Comparison of ENCODE assay signal across 21 cellular contexts in the genomic region with DNA sequence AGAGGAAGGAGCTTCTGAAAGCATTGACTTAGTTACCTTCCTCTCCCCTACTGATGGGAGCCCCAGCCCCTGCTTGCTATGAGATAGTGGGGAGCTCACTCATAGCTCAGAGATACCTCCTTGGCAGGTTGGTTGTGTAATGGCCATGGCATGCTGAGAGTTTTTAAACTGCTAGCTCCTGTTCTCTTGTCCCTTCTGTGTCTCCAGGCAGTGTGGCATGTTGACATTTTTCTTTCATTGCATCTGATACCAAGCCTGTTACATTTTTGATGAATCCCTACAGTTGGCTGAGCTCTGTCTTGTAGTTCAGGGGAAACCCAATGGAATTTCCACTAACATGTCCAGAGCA. TPM values are rescaled to one million over a fixed set of nuclear protein-coding genes. Genes with fewer than 3 reads are reported as not detected.
DNase-seq lines count a peak whose midpoint lies in the region; ATAC-seq and TF ChIP-seq lines count a peak whose summit lies in the region.
"Had no signal": no experiment of that assay in that cellular context is flagged by ENCODE, and none has a peak within 500 bp of the region (broad histone marks: within the 10 kb centered on the region; RNA-seq: fewer than 3 reads in every experiment).

No MANE protein-coding gene starts in this region.

- H3K4me1 ChIP-seq in foreskin keratinocyte (peaks cover 30% of the 10 kb centered on the region), parathyroid adenoma (peaks cover 2% of the 10 kb centered on the region)
- H3K4me1 ChIP-seq: gastrocnemius medialis had no signal

- peak overlapping the region; percentile 58 for H2AFZ ChIP-seq in parathyroid adenoma

- no peak overlapping the region for H3K9ac ChIP-seq in parathyroid adenoma

- H3K27me3 Mint-ChIP-seq in WTC11 (ENCODE audit: low read depth), result peaks cover 13% of the 10 kb centered on the region

- H3K4me3 Mint-ChIP-seq in WTC11, result no peak overlapping the region
- H3K4me3 Mint-ChIP-seq: activated CD4-positive, alpha-beta T cell treated with anti-CD3 and anti-CD28 coated beads, Interleukin-2, amount 10 ng/mL, durations not matched to agents 24 days and 14 days; activated naive CD4-positive, alpha-beta T cell treated with anti-CD3 and anti-CD28 coated beads, Interleukin-2, amount 10 ng/mL, durations not matched to agents 7 days and 5 days; activated T-cell treated with anti-CD3 and anti-CD28 coated beads, Interleukin-2, amount 50 U/mL, for 72 hours; HFFc6; natural killer cell treated with Interleukin-12 subunit alpha and Interleukin-12 subunit beta and Interleukin-15 and Interleukin-18, amount 100 ng/mL, for 72 hours; stimulated activated effector memory CD8-positive, alpha-beta T cell treated with anti-CD3 and anti-CD28 coated beads, Interleukin-12 subunit alpha, Interleukin-12 subunit beta, amount 100 ng/mL, for 72 hours had no signal

- H3K4me1 Mint-ChIP-seq in WTC11, result peaks cover 33% of the 10 kb centered on the region
- H3K4me1 Mint-ChIP-seq: activated CD4-positive, alpha-beta T cell treated with anti-CD3 and anti-CD28 coated beads, Interleukin-2, amount 10 ng/mL, durations not matched to agents 24 days and 14 days; activated naive CD4-positive, alpha-beta T cell treated with anti-CD3 and anti-CD28 coated beads, Interleukin-2, amount 10 ng/mL, durations not matched to agents 7 days and 5 days; stimulated activated effector memory CD8-positive, alpha-beta T cell treated with anti-CD3 and anti-CD28 coated beads, Interleukin-12 subunit alpha, Interleukin-12 subunit beta, amount 100 ng/mL, for 72 hours had no signal

- H3K27ac Mint-ChIP-seq in WTC11, result peak overlapping the region; percentile 89
- H3K27ac Mint-ChIP-seq: activated CD4-positive, alpha-beta T cell treated with anti-CD3 and anti-CD28 coated beads, Interleukin-2, amount 10 ng/mL, durations not matched to agents 24 days and 14 days; activated naive CD4-positive, alpha-beta T cell treated with anti-CD3 and anti-CD28 coated beads, Interleukin-2, amount 10 ng/mL, durations not matched to agents 7 days and 5 days; activated T-cell treated with anti-CD3 and anti-CD28 coated beads, Interleukin-2, amount 50 U/mL, for 72 hours; HFFc6; natural killer cell treated with Interleukin-12 subunit alpha and Interleukin-12 subunit beta and Interleukin-15 and Interleukin-18, amount 100 ng/mL, for 72 hours; stimulated activated effector memory CD8-positive, alpha-beta T cell treated with anti-CD3 and anti-CD28 coated beads, Interleukin-12 subunit alpha, Interleukin-12 subunit beta, amount 100 ng/mL, for 72 hours had no signal

- H3K36me3 ChIP-seq in parathyroid adenoma (ENCODE audit: control insufficient read depth, insufficient read depth, low read length), result no peaks in the 10 kb centered on the region
- H3K36me3 ChIP-seq: gastrocnemius medialis had no signal

- H3K36me3 Mint-ChIP-seq in WTC11, result no peaks in the 10 kb centered on the region
- H3K36me3 Mint-ChIP-seq: activated naive CD4-positive, alpha-beta T cell treated with anti-CD3 and anti-CD28 coated beads, Interleukin-2, amount 10 ng/mL, durations not matched to agents 7 days and 5 days; natural killer cell treated with Interleukin-12 subunit alpha and Interleukin-12 subunit beta and Interleukin-15 and Interleukin-18, amount 100 ng/mL, for 72 hours; stimulated activated effector memory CD8-positive, alpha-beta T cell treated with anti-CD3 and anti-CD28 coated beads, Interleukin-12 subunit alpha, Interleukin-12 subunit beta, amount 100 ng/mL, for 72 hours had no signal

- H3K27me3 ChIP-seq in foreskin keratinocyte (no peaks in the 10 kb centered on the region), parathyroid adenoma (ENCODE audit: control insufficient read depth, insufficient read depth, low read length) (no peaks in the 10 kb centered on the region)
- H3K27me3 ChIP-seq: gastrocnemius medialis had no signal

- CTCF ChIA-PET in WTC11 (lab: Charles Lee), result interaction anchor here (0.6 to 2.3 kb wide), 6 partner anchors 11 to 421 kb away, joined by 3 to 28 read pairs (median 5); no protein-coding TSS in a partner anchor

- H3K9me3 ChIP-seq in parathyroid adenoma (ENCODE audit: control insufficient read depth, low read length), result no peaks in the 10 kb centered on the region
- H3K9me3 ChIP-seq: gastrocnemius medialis had no signal

- ATAC-seq in WTC11 (peak; percentile 50), foreskin keratinocyte (peak; percentile 33), HG03159 (IDR thresholded peaks at IDR 0.05; ENCODE audit: unreplicated experiment) (no peak)
- ATAC-seq: activated T-cell treated with anti-CD3 and anti-CD28 coated beads, Interleukin-2, amount 50 U/mL, for 72 hours; gastrocnemius medialis; GM12878; natural killer cell treated with Interleukin-12 subunit alpha and Interleukin-12 subunit beta and Interleukin-15 and Interleukin-18, amount 100 ng/mL, for 72 hours; Panc1; stimulated activated effector memory CD8-positive, alpha-beta T cell treated with anti-CD3 and anti-CD28 coated beads, Interleukin-12 subunit alpha, Interleukin-12 subunit beta, amount 100 ng/mL, for 72 hours had no signal

- TF ChIP-seq CTCF in WTC11 (IDR thresholded peaks at IDR 0.05), result no peak
- TF ChIP-seq CTCF in foreskin keratinocyte (conservative IDR thresholded peaks at IDR 0.05), result no peak
- TF ChIP-seq CTCF in parathyroid adenoma (IDR thresholded peaks at IDR 0.05), result no peak

- DNase-seq in WTC11 (ENCODE audit: low spot score) (no peak), foreskin keratinocyte (peak in 1 of 2 donors; percentile 23), NCI-H2107 treated with DMSO at 0.1 percent for 48 hours (lab: John Stamatoyannopoulos, UW; ENCODE audit: unreplicated experiment) (no peak), midbrain (lab: John Stamatoyannopoulos, UW) (no peak), HCEC 1CT (no peak)
- DNase-seq: activated CD4-positive, alpha-beta T cell treated with anti-CD3 and anti-CD28 coated beads, Interleukin-2, amount 10 ng/mL, durations not matched to agents 24 days and 14 days; activated naive CD4-positive, alpha-beta T cell treated with anti-CD3 and anti-CD28 coated beads, Interleukin-2, amount 10 ng/mL, durations not matched to agents 7 days and 5 days; activated T-cell treated with anti-CD3 and anti-CD28 coated beads, Interleukin-2, amount 50 U/mL, for 72 hours; central memory CD4-positive, alpha-beta T cell; dorsolateral prefrontal cortex; erythroblast; gastrocnemius medialis; HFFc6; NCI-H446 treated with DMSO at 0.1 percent for 48 hours; stimulated activated CD4-positive, alpha-beta T cell treated with anti-CD3 and anti-CD28 coated beads, Interleukin-2, amount 100 ng/mL, for 24 hours had no signal

- no peak overlapping the region for H3K4me3 ChIP-seq in parathyroid adenoma (ENCODE audit: low read depth, low read length)
- H3K4me3 ChIP-seq: dorsolateral prefrontal cortex, gastrocnemius medialis, GM12878 had no signal

- POLR2A ChIA-PET in WTC11 (lab: Charles Lee), result no interaction called here

- H3K27ac ChIP-seq in foreskin keratinocyte (no peak overlapping the region), parathyroid adenoma (peak overlapping the region; percentile 64)
- H3K27ac ChIP-seq: dorsolateral prefrontal cortex, gastrocnemius medialis had no signal

- H3K9me3 Mint-ChIP-seq in WTC11, result peaks cover 16% of the 10 kb centered on the region; the same call in 1 of the 2 replicates
- H3K9me3 Mint-ChIP-seq: activated CD4-positive, alpha-beta T cell treated with anti-CD3 and anti-CD28 coated beads, Interleukin-2, amount 10 ng/mL, durations not matched to agents 24 days and 14 days; activated naive CD4-positive, alpha-beta T cell treated with anti-CD3 and anti-CD28 coated beads, Interleukin-2, amount 10 ng/mL, durations not matched to agents 7 days and 5 days; activated T-cell treated with anti-CD3 and anti-CD28 coated beads, Interleukin-2, amount 50 U/mL, for 72 hours; HFFc6; natural killer cell treated with Interleukin-12 subunit alpha and Interleukin-12 subunit beta and Interleukin-15 and Interleukin-18, amount 100 ng/mL, for 72 hours; stimulated activated effector memory CD8-positive, alpha-beta T cell treated with anti-CD3 and anti-CD28 coated beads, Interleukin-12 subunit alpha, Interleukin-12 subunit beta, amount 100 ng/mL, for 72 hours had no signal

- H3K4me2 ChIP-seq in parathyroid adenoma (ENCODE audit: low read length), result peak overlapping the region; percentile 27

- H3K79me2 ChIP-seq in parathyroid adenoma, result no peaks in the 10 kb centered on the region

TF ChIP-seq in WTC11, 78 proteins besides CTCF, POLR2A, EP300 and RAD21:
- no peak for TF ChIP-seq FOXJ3 (CRISPR knock-in tag; IDR thresholded peaks at IDR 0.05; ENCODE audit: borderline replicate concordance)
- TF ChIP-seq JAZF1 (CRISPR knock-in tag; IDR thresholded peaks at IDR 0.05), result no peak
- no peak for TF ChIP-seq GABPB1 (CRISPR knock-in tag; IDR thresholded peaks at IDR 0.05)
- TF ChIP-seq, protein P1, sequence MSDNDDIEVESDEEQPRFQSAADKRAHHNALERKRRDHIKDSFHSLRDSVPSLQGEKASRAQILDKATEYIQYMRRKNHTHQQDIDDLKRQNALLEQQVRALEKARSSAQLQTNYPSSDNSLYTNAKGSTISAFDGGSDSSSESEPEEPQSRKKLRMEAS (CRISPR knock-in tag; IDR thresholded peaks at IDR 0.05), result no peak
- TF ChIP-seq ELF4 (CRISPR knock-in tag; IDR thresholded peaks at IDR 0.05; ENCODE audit: low read depth), result no peak
- no peak for TF ChIP-seq ZNF263 (CRISPR knock-in tag; IDR thresholded peaks at IDR 0.05; ENCODE audit: low read depth)
- TF ChIP-seq ATF2 (CRISPR knock-in tag; IDR thresholded peaks at IDR 0.05; ENCODE audit: borderline replicate concordance, low read depth), result no peak
- TF ChIP-seq ZNF232 (CRISPR knock-in tag; IDR thresholded peaks at IDR 0.05), result no peak
- no peak for TF ChIP-seq CBFB (CRISPR knock-in tag; IDR thresholded peaks at IDR 0.05; ENCODE audit: low read depth)
- TF ChIP-seq ZNF138 (CRISPR knock-in tag; conservative IDR thresholded peaks at IDR 0.05), result no peak
- no peak for TF ChIP-seq FOXP1 (CRISPR knock-in tag; IDR thresholded peaks at IDR 0.05; ENCODE audit: borderline replicate concordance)

RNA-seq across cellular contexts. Expression of gene EFCAB14, which starts 39.0 kb away (rescaled TPM):
- 38.4 to 46.2 TPM (median 39.1 TPM) in 3 replicates for total RNA-seq in WTC11 (2021)
- total RNA-seq in foreskin keratinocyte, result 63.7 and 65.1 TPM in 2 replicates
- polyA plus RNA-seq in foreskin keratinocyte, result 14.5 and 17.1 TPM in 2 replicates

RNA-seq across cellular contexts. Expression of gene CYP4B1, which starts 40.9 kb away (rescaled TPM):
- total RNA-seq in WTC11 (2021) (0.24 to 0.44 TPM (median 0.39 TPM) in 3 replicates), foreskin keratinocyte (not detected in 2 replicates)
- 0.03 TPM in 1 of 2 replicates, not detected in the other for polyA plus RNA-seq in foreskin keratinocyte
- total RNA-seq: activated CD4-positive, alpha-beta T cell treated with anti-CD3 and anti-CD28 coated beads, Interleukin-2, amount 10 ng/mL, durations not matched to agents 24 days and 14 days; activated T-cell treated with anti-CD3 and anti-CD28 coated beads, Interleukin-2, amount 50 U/mL, for 72 hours; HFFc6; natural killer cell treated with Interleukin-12 subunit alpha and Interleukin-12 subunit beta and Interleukin-15 and Interleukin-18, amount 100 ng/mL, for 72 hours had no signal
- polyA plus RNA-seq: GM12878 had no signal
